22 cellular contexts compared by ENCODE assay signal in the genomic region with DNA sequence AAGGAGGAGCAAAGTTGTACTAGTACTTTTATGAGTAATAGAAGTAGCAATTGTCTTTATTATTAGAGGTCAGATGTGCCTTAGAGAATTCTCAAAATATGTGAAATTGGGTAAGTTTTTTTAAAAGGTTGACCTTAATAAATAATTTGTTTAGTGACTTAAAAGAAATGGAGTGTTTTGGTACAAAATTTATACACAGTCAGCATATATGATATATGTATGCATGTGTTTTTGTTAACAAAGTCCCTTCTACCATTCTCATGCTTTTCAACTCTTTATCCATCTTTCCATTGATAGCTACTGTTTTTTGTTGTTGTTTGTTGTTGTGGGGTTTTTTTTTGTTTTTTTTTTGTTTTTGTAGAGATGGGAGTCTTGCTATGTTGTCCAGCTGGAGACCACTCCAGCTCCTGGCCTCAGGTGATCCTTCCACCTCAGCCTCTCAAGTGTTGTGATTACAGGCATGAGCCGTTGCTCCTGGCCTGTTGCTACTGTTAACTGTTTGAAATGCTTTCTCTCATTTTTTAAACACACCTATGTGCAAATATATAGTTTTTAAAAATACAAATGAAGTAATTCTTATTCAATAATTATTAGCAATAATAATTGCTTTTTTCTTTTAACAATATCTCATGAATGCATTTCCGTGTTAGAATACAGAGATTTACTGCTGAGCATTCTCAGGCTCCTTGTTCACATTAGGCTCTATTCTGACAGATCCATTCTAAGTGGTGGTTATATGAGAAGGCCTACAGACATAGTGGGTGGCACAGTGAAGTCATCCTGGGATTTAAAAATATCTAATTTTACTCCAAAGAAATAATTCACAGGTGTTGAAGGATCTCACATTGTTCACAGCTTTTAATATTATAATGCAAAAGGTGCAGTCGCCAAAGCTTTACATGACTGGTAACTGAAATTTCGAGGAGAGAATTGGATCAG.
"Had no signal": no experiment of that assay in that cellular context is flagged by ENCODE, and none has a peak within 500 bp of the region (broad histone marks: within the 10 kb centered on the region; RNA-seq: fewer than 3 reads in every experiment).

No MANE protein-coding gene starts in this region.

- DNase-seq: activated CD4-positive, alpha-beta T cell treated with anti-CD3 and anti-CD28 coated beads for 4 hours; activated CD4-positive, alpha-beta T cell treated with anti-CD3 and anti-CD28 coated beads, Interleukin-2, amount 50 U/mL, for 4 hours; activated effector memory CD4-positive, alpha-beta T cell treated with anti-CD3 and anti-CD28 coated beads, Interleukin-2, amount 50 U/mL, for 16 hours; activated naive CD4-positive, alpha-beta T cell treated with anti-CD3 and anti-CD28 coated beads for 36 hours; activated naive CD8-positive, alpha-beta T cell treated with anti-CD3 and anti-CD28 coated beads for 36 hours; activated T-cell treated with anti-CD3 and anti-CD28 coated beads for 4 hours; brain microvascular endothelial cell; cortex of kidney; endodermal cell; foreskin melanocyte; left lung; mucosa of descending colon; posterior cingulate gyrus; sigmoid colon; small intestine; stimulated activated CD4-positive, alpha-beta T cell treated with anti-CD3 and anti-CD28 coated beads, Interleukin-4, amount 100 ng/mL, for 24 hours; T-helper 9 cell had no signal

- H3K4me3 ChIP-seq: esophagus muscularis mucosa, left lung, lung, mucosa of descending colon, sigmoid colon had no signal

- H3K27me3 ChIP-seq: brain microvascular endothelial cell, esophagus muscularis mucosa, left lung, sigmoid colon had no signal

- H3K9me3 ChIP-seq: esophagus muscularis mucosa, left lung, mucosa of descending colon, sigmoid colon had no signal

- ATAC-seq: left lung; mucosa of descending colon; natural killer cell treated with Interleukin-12 subunit alpha and Interleukin-12 subunit beta and Interleukin-15 and Interleukin-18, amount 100 ng/mL, for 72 hours; stimulated activated effector memory CD8-positive, alpha-beta T cell treated with anti-CD3 and anti-CD28 coated beads, Interleukin-12 subunit alpha, Interleukin-12 subunit beta, amount 100 ng/mL, for 72 hours had no signal

- H3K27ac ChIP-seq: brain microvascular endothelial cell, esophagus muscularis mucosa, left lung, sigmoid colon, VCaP had no signal
